Comparison of ENCODE assay signal across 12 cellular contexts in genomic region chr7:128362670-128363069, GRCh38. TPM values are rescaled to one million over a fixed set of nuclear protein-coding genes. Genes with fewer than 3 reads are reported as not detected.
DNase-seq lines count a peak whose midpoint lies in the region; FAIRE-seq and TF ChIP-seq lines count a peak whose summit lies in the region.
"Had no signal": no experiment of that assay in that cellular context is flagged by ENCODE, and none has a peak within 500 bp of the region (broad histone marks: within the 10 kb centered on the region; RNA-seq: fewer than 3 reads in every experiment).

No MANE protein-coding gene starts in this region.

- TF ChIP-seq EP300 in tibial nerve (IDR thresholded peaks at IDR 0.05) = no peak

- TF ChIP-seq POLR2A in tibial nerve (IDR thresholded peaks at IDR 0.05) = no peak

- no peak overlapping the region for H2AK5ac ChIP-seq in mesendoderm (ENCODE audit: low read length)

- intact Hi-C loops in A673 (cut with micrococcal nuclease; ENCODE audit: unreplicated experiment) = no loop called here
- intact Hi-C loops in activated T-helper 1 cell treated with anti-CD3 and anti-CD28 coated beads, Interleukin-12 subunit alpha, Interleukin-12 subunit beta, Interleukin-2, Interleukin-4 antibody, amounts not matched to agents 30 ng/mL and 10 ng/mL and 1 ng/mL, durations not matched to agents 14 hours and 24 hours and 36 hours (cut with micrococcal nuclease) = loop anchor here (2.0 kb wide), 2 partner anchors 20 to 24 kb away; partner anchors contain the start of gene RBM28

- H3K18ac ChIP-seq in mesendoderm (ENCODE audit: low read length) = no peak overlapping the region

- H3K4me3 ChIP-seq in A673 (ENCODE audit: low read depth, low read length, poor library complexity, severe bottlenecking) (peak overlapping the region; percentile 81), keratinocyte (ENCODE audit: control insufficient read depth in 2 of 3, extremely low read depth in 1 of 3, insufficient read depth in 2 of 3, low read depth in 1 of 3, low read length in 3 of 3) (no peak overlapping the region), mesendoderm (ENCODE audit: low read length) (no peak overlapping the region), tibial nerve (no peak overlapping the region)

- WGBS in mesendoderm (ENCODE audit: extremely low coverage, insufficient coverage, low lambda C conversion rate) = no CpG with 5 or more reads among the region's 4 CpGs
- WGBS in tibial nerve, 2 donors = 75 to 86% methylated on average over 4 of the region's 4 CpGs

- no peaks in the 10 kb centered on the region for H4K20me1 ChIP-seq in keratinocyte (ENCODE audit: control insufficient read depth, extremely low read depth, insufficient read depth, low read length)

- H3K27me3 ChIP-seq in A673 (replicated peaks; ENCODE audit: insufficient read depth, low read depth, low read length, poor library complexity) = no peaks in the 10 kb centered on the region
- no peaks in the 10 kb centered on the region for H3K27me3 ChIP-seq in keratinocyte (ENCODE audit: control insufficient read depth, extremely low read depth, insufficient read depth, low read length)
- peaks cover 32% of the 10 kb centered on the region for H3K27me3 ChIP-seq in mesendoderm (ENCODE audit: insufficient read depth, low read length, poor library complexity)
- peaks cover 0 to 45% of the 10 kb centered on the region in 2 donors for H3K27me3 ChIP-seq in tibial nerve
- H3K27me3 ChIP-seq: uterus had no signal

- no peak overlapping the region for H2BK120ac ChIP-seq in mesendoderm (ENCODE audit: low read depth, low read length)

- dilution Hi-C loops in keratinocyte (cut with MboI; ENCODE audit: extremely low pct_ligation_motif_present, low sequenced_read_pairs) = no loop called here

- no peak for DNase-seq in A673 (ENCODE audit: low spot score)
- peak; percentile 74 for DNase-seq in ELR (ENCODE audit: low read depth)
- DNase-seq in activated T-helper 1 cell treated with anti-CD3 and anti-CD28 coated beads, Interleukin-12 subunit alpha, Interleukin-12 subunit beta, Interleukin-2, Interleukin-4 antibody, amounts not matched to agents 30 ng/mL and 10 ng/mL and 1 ng/mL, durations not matched to agents 14 hours and 24 hours and 36 hours (ENCODE audit: low spot score) = no peak
- peak; percentile 7 for DNase-seq in keratinocyte (ENCODE audit: low read depth, low spot score)
- DNase-seq in mesendoderm = no peak
- DNase-seq in NCI-H2029 (lab: John Stamatoyannopoulos, UW) = no peak
- DNase-seq in amygdala (lab: John Stamatoyannopoulos, UW) = no peak
- no peak for DNase-seq in tibial nerve (ENCODE audit: low spot score in 2 of 2)
- DNase-seq: uterus had no signal

- H3K36me3 ChIP-seq in A673 (ENCODE audit: insufficient read depth, low read length, poor library complexity, severe bottlenecking) = peaks cover 16% of the 10 kb centered on the region
- H3K36me3 ChIP-seq in keratinocyte (ENCODE audit: control insufficient read depth in 2 of 2, extremely low read depth in 1 of 2, insufficient read depth in 2 of 2, low read length in 2 of 2) = no peaks in the 10 kb centered on the region
- H3K36me3 ChIP-seq in mesendoderm (ENCODE audit: control insufficient read depth, insufficient read depth, low read length) = no peaks in the 10 kb centered on the region
- no peaks in the 10 kb centered on the region for H3K36me3 ChIP-seq in tibial nerve
- H3K36me3 ChIP-seq: esophagus muscularis mucosa, uterus had no signal

- H3K9me3 Mint-ChIP-seq in activated T-helper 1 cell treated with anti-CD3 and anti-CD28 coated beads, Interleukin-12 subunit alpha, Interleukin-12 subunit beta, Interleukin-2, Interleukin-4 antibody, amounts not matched to agents 30 ng/mL and 10 ng/mL and 1 ng/mL, durations not matched to agents 14 hours and 24 hours and 36 hours = no peaks in the 10 kb centered on the region

- H3K79me2 ChIP-seq in keratinocyte (ENCODE audit: control insufficient read depth, insufficient read depth, low read length) (no peaks in the 10 kb centered on the region), mesendoderm (ENCODE audit: control insufficient read depth, insufficient read depth, low read length) (no peaks in the 10 kb centered on the region)

- POLR2A ChIA-PET in A673 (lab: Charles Lee; ENCODE audit: low non-redundant PET) = no interaction called here

- no peak overlapping the region for H3K9ac ChIP-seq in keratinocyte (ENCODE audit: control insufficient read depth, extremely low read depth, insufficient read depth, low read length)
- no peak overlapping the region for H3K9ac ChIP-seq in mesendoderm (ENCODE audit: low read length)

- H2BK5ac ChIP-seq in mesendoderm (ENCODE audit: low read length) = no peak overlapping the region

- no peak overlapping the region for H3K56ac ChIP-seq in mesendoderm (ENCODE audit: low read length)

- peaks cover 21% of the 10 kb centered on the region for H3K4me1 Mint-ChIP-seq in activated T-helper 1 cell treated with anti-CD3 and anti-CD28 coated beads, Interleukin-12 subunit alpha, Interleukin-12 subunit beta, Interleukin-2, Interleukin-4 antibody, amounts not matched to agents 30 ng/mL and 10 ng/mL and 1 ng/mL, durations not matched to agents 14 hours and 24 hours and 36 hours (ENCODE audit: low read depth)

- H3K4me3 Mint-ChIP-seq in activated T-helper 1 cell treated with anti-CD3 and anti-CD28 coated beads, Interleukin-12 subunit alpha, Interleukin-12 subunit beta, Interleukin-2, Interleukin-4 antibody, amounts not matched to agents 30 ng/mL and 10 ng/mL and 1 ng/mL, durations not matched to agents 14 hours and 24 hours and 36 hours = peak overlapping the region; percentile 37

- H3K9me3 ChIP-seq in A673 (ENCODE audit: low read depth, low read length, poor library complexity, severe bottlenecking) = no peaks in the 10 kb centered on the region
- H3K9me3 ChIP-seq in keratinocyte (ENCODE audit: control insufficient read depth, low read depth, low read length) = no peaks in the 10 kb centered on the region
- H3K9me3 ChIP-seq in tibial nerve = no peaks in the 10 kb centered on the region
- H3K9me3 ChIP-seq: esophagus muscularis mucosa, uterus had no signal

- TF ChIP-seq CTCF in A673 (conservative IDR thresholded peaks at IDR 0.05; ENCODE audit: low read depth, low read length) (no peak), keratinocyte (optimal IDR thresholded peaks at IDR 0.05 in 1 of 3, IDR thresholded peaks at IDR 0.05 in 1 of 3, conservative IDR thresholded peaks at IDR 0.05 in 1 of 3; ENCODE audit: extremely low read depth in 1 of 3, insufficient read depth in 2 of 3, low read length in 3 of 3) (no peak), tibial nerve (IDR thresholded peaks at IDR 0.05) (no peak)

- no peaks in the 10 kb centered on the region for H3K79me1 ChIP-seq in mesendoderm (ENCODE audit: low read length)

- H3K4me1 ChIP-seq in A673 (ENCODE audit: insufficient read depth, low read length, poor library complexity, severe bottlenecking) (peaks cover 53% of the 10 kb centered on the region), keratinocyte (ENCODE audit: control insufficient read depth, extremely low read depth, insufficient read depth, low read length) (peaks cover 33% of the 10 kb centered on the region), mesendoderm (ENCODE audit: control insufficient read depth, low read depth, low read length) (peaks cover 2% of the 10 kb centered on the region), tibial nerve (peaks cover 0 to 23% (median 7%) of the 10 kb centered on the region in 4 donors)

- H3K27ac Mint-ChIP-seq in activated T-helper 1 cell treated with anti-CD3 and anti-CD28 coated beads, Interleukin-12 subunit alpha, Interleukin-12 subunit beta, Interleukin-2, Interleukin-4 antibody, amounts not matched to agents 30 ng/mL and 10 ng/mL and 1 ng/mL, durations not matched to agents 14 hours and 24 hours and 36 hours = no peak overlapping the region

- H3K4me2 ChIP-seq in keratinocyte (ENCODE audit: control insufficient read depth, extremely low read depth, insufficient read depth, low read depth, low read length) (peak overlapping the region; percentile 45), mesendoderm (ENCODE audit: low read length) (no peak overlapping the region)

- no peak overlapping the region for H3K23ac ChIP-seq in mesendoderm (ENCODE audit: low read length)

- CTCF ChIA-PET in A673 (lab: Charles Lee) = no interaction called here

- H3K9me1 ChIP-seq in keratinocyte (ENCODE audit: control insufficient read depth, extremely low read depth, insufficient read depth, low read length) = no peaks in the 10 kb centered on the region

- H2AFZ ChIP-seq in keratinocyte (ENCODE audit: control insufficient read depth, low read length) = no peak overlapping the region

- H4K8ac ChIP-seq in mesendoderm (ENCODE audit: low read depth, low read length) = no peak overlapping the region

- H3K27me3 Mint-ChIP-seq in activated T-helper 1 cell treated with anti-CD3 and anti-CD28 coated beads, Interleukin-12 subunit alpha, Interleukin-12 subunit beta, Interleukin-2, Interleukin-4 antibody, amounts not matched to agents 30 ng/mL and 10 ng/mL and 1 ng/mL, durations not matched to agents 14 hours and 24 hours and 36 hours (ENCODE audit: insufficient read depth) = peaks cover 74% of the 10 kb centered on the region

- no peak overlapping the region for H2BK15ac ChIP-seq in mesendoderm (replicated peaks; ENCODE audit: low read depth)

- H3K27ac ChIP-seq in A673 (ENCODE audit: low read depth, low read length, poor library complexity, severe bottlenecking) (peak overlapping the region; percentile 91), keratinocyte (ENCODE audit: control insufficient read depth, insufficient read depth, low read length) (no peak overlapping the region), mesendoderm (ENCODE audit: low read depth, low read length) (no peak overlapping the region), tibial nerve (no peak overlapping the region)
- H3K27ac ChIP-seq: C4-2B, esophagus muscularis mucosa, skin epidermis, uterus had no signal

- FAIRE-seq in keratinocyte (lab: Jason Lieb, UNC) = peak; percentile 81

- BruUV-seq in A673 (replicated peaks; lab: Mats Ljungman, UMichigan) = no TSS peak

- H3K4ac ChIP-seq in mesendoderm (ENCODE audit: low read depth, low read length) = no peak overlapping the region

- H4K5ac ChIP-seq in mesendoderm (ENCODE audit: low read length) = no peak overlapping the region

- H3K36me3 Mint-ChIP-seq in activated T-helper 1 cell treated with anti-CD3 and anti-CD28 coated beads, Interleukin-12 subunit alpha, Interleukin-12 subunit beta, Interleukin-2, Interleukin-4 antibody, amounts not matched to agents 30 ng/mL and 10 ng/mL and 1 ng/mL, durations not matched to agents 14 hours and 24 hours and 36 hours (ENCODE audit: low read depth) = no peaks in the 10 kb centered on the region

RNA-seq across cellular contexts. Expression of gene PRRT4, which starts 1.2 kb away (rescaled TPM):
- total RNA-seq in A673 (2021) (38.8 and 42.4 TPM in 2 replicates), tibial nerve (1 to 10 TPM in 2 of 4 donors, under 1 TPM in 2; 0.78 to 6.6 (median 2.6) TPM)
- total RNA-seq in activated T-helper 1 cell treated with anti-CD3 and anti-CD28 coated beads, Interleukin-12 subunit alpha, Interleukin-12 subunit beta, Interleukin-2, Interleukin-4 antibody, amounts not matched to agents 30 ng/mL and 10 ng/mL and 1 ng/mL, durations not matched to agents 14 hours and 24 hours and 36 hours = 0.10 and 0.21 TPM in 2 replicates
- polyA plus RNA-seq in keratinocyte = 0.12 to 0.23 TPM (median 0.12 TPM) in 3 replicates
- not detected for polyA plus RNA-seq in keratinocyte (2011; ENCODE audit: low read depth)
- 0.08 and 0.10 TPM in 2 replicates for polyA plus RNA-seq in keratinocyte (2011; cell fraction: cytosol; rRNA removed)
- polyA plus RNA-seq in keratinocyte (2011; cell fraction: nucleus; rRNA removed) = 0.59 and 0.79 TPM in 2 replicates
- polyA plus RNA-seq in keratinocyte (2012; ENCODE audit: low replicate concordance) = 0.18 and 0.76 TPM in 2 replicates
- polyA minus RNA-seq in keratinocyte = not detected in 3 replicates
- polyA minus RNA-seq in keratinocyte (2011; cell fraction: cytosol; rRNA and poly(A)+ RNA removed) = not detected
- 0.54 TPM in 1 of 2 replicates, not detected in the other for polyA minus RNA-seq in keratinocyte (2011; cell fraction: nucleus; rRNA and poly(A)+ RNA removed)
- 0.22 TPM for polyA plus RNA-seq in mesendoderm (2013, experiment 1 of 2)
- polyA plus RNA-seq in mesendoderm (2013, experiment 2 of 2) = 0.22 TPM

RNA-seq across cellular contexts. Expression of gene RBM28, which starts 19.0 kb away (rescaled TPM):
- total RNA-seq in A673 (2021) (95.7 and 100 TPM in 2 replicates), tibial nerve (10 to 100 TPM; 25.1 to 89.4 (median 51.0) TPM)
- total RNA-seq in activated T-helper 1 cell treated with anti-CD3 and anti-CD28 coated beads, Interleukin-12 subunit alpha, Interleukin-12 subunit beta, Interleukin-2, Interleukin-4 antibody, amounts not matched to agents 30 ng/mL and 10 ng/mL and 1 ng/mL, durations not matched to agents 14 hours and 24 hours and 36 hours = 77.0 and 80.1 TPM in 2 replicates
- 16.7 to 36.4 TPM (median 30.4 TPM) in 3 replicates for polyA plus RNA-seq in keratinocyte
- 36.5 TPM for polyA plus RNA-seq in keratinocyte (2011; ENCODE audit: low read depth)
- polyA plus RNA-seq in keratinocyte (2011; cell fraction: cytosol; rRNA removed) = 16.6 and 19.4 TPM in 2 replicates
- 54.0 and 67.1 TPM in 2 replicates for polyA plus RNA-seq in keratinocyte (2011; cell fraction: nucleus; rRNA removed)
- polyA plus RNA-seq in keratinocyte (2012; ENCODE audit: low replicate concordance) = 29.8 and 40.8 TPM in 2 replicates
- polyA minus RNA-seq in keratinocyte = 4.2 to 10.5 TPM (median 6.3 TPM) in 3 replicates
- 15.3 TPM for polyA minus RNA-seq in keratinocyte (2011; cell fraction: cytosol; rRNA and poly(A)+ RNA removed)
- polyA minus RNA-seq in keratinocyte (2011; cell fraction: nucleus; rRNA and poly(A)+ RNA removed) = 8.0 and 19.0 TPM in 2 replicates
- polyA plus RNA-seq in mesendoderm (2013, experiment 1 of 2) = 49.4 TPM
- 48.4 TPM for polyA plus RNA-seq in mesendoderm (2013, experiment 2 of 2)

RNA-seq across cellular contexts. Expression of gene IMPDH1, which starts 47.1 kb away (rescaled TPM):
- total RNA-seq in A673 (2021) (74.4 and 92.6 TPM in 2 replicates), tibial nerve (100 to 1,000 TPM in 1 of 4 donors, 10 to 100 TPM in 3; 50.2 to 102 (median 74.0) TPM)
- 91.7 and 95.8 TPM in 2 replicates for total RNA-seq in activated T-helper 1 cell treated with anti-CD3 and anti-CD28 coated beads, Interleukin-12 subunit alpha, Interleukin-12 subunit beta, Interleukin-2, Interleukin-4 antibody, amounts not matched to agents 30 ng/mL and 10 ng/mL and 1 ng/mL, durations not matched to agents 14 hours and 24 hours and 36 hours
- polyA plus RNA-seq in keratinocyte = 50.0 to 62.5 TPM (median 56.2 TPM) in 3 replicates
- polyA plus RNA-seq in keratinocyte (2011; ENCODE audit: low read depth) = 16.9 TPM
- 32.5 and 55.4 TPM in 2 replicates for polyA plus RNA-seq in keratinocyte (2011; cell fraction: cytosol; rRNA removed)
- polyA plus RNA-seq in keratinocyte (2011; cell fraction: nucleus; rRNA removed) = 55.2 and 60.9 TPM in 2 replicates
- polyA plus RNA-seq in keratinocyte (2012; ENCODE audit: low replicate concordance) = 21.8 and 72.4 TPM in 2 replicates
- polyA minus RNA-seq in keratinocyte = 77.7 to 199 TPM (median 83.4 TPM) in 3 replicates
- polyA minus RNA-seq in keratinocyte (2011; cell fraction: cytosol; rRNA and poly(A)+ RNA removed) = 80.6 TPM
- polyA minus RNA-seq in keratinocyte (2011; cell fraction: nucleus; rRNA and poly(A)+ RNA removed) = 36.9 and 47.0 TPM in 2 replicates
- polyA plus RNA-seq in mesendoderm (2013, experiment 1 of 2) = 20.1 TPM
- 19.7 TPM for polyA plus RNA-seq in mesendoderm (2013, experiment 2 of 2)

Comparison
In these comparisons a context has a peak if more than half of its experiments do, and no peak if none do; other contexts are left out.
1. DNase-seq: peak in ELR (single experiment) and keratinocyte (single experiment); none in A673 (single experiment), activated T-helper 1 cell treated with anti-CD3 and anti-CD28 coated beads, Interleukin-12 subunit alpha, Interleukin-12 subunit beta, Interleukin-2, Interleukin-4 antibody, amounts not matched to agents 30 ng/mL and 10 ng/mL and 1 ng/mL, durations not matched to agents 14 hours and 24 hours and 36 hours (single experiment), mesendoderm (single experiment), NCI-H2029 (single experiment), amygdala (0 of 56) and tibial nerve (0 of 2).